12 cellular contexts compared by ENCODE assay signal in the genomic region with DNA sequence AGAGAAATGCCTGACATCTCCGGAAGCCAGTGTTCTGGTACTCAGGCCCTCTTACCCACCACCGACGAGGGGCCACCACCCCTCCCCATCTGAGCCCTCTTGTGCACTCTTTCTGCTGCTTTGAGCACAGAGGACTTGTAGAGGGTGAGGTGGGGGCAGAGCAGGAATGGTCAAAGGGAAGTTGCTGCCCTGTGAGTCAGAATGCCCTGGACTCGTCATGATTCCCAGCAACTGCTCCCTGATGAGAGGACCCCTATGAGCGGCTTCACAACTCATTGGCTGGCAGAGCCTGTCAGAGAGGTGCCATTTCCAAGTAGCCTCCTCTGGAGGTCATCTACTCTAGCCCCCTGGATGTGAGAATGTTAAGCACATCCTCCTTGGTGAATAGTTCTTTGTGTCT. TPM values are rescaled to one million over a fixed set of nuclear protein-coding genes. Genes with fewer than 3 reads are reported as not detected.
DNase-seq lines count a peak whose midpoint lies in the region; ATAC-seq and TF ChIP-seq lines count a peak whose summit lies in the region.
"Had no signal": no experiment of that assay in that cellular context is flagged by ENCODE, and none has a peak within 500 bp of the region (broad histone marks: within the 10 kb centered on the region; RNA-seq: fewer than 3 reads in every experiment).

No MANE protein-coding gene starts in this region.

- H3K9me3 Mint-ChIP-seq in activated naive CD4-positive, alpha-beta T cell treated with anti-CD3 and anti-CD28 coated beads, Interleukin-2, amount 10 ng/mL, durations not matched to agents 7 days and 5 days: no peaks in the 10 kb centered on the region

- peaks cover 16% of the 10 kb centered on the region for H3K27me3 Mint-ChIP-seq in activated naive CD4-positive, alpha-beta T cell treated with anti-CD3 and anti-CD28 coated beads, Interleukin-2, amount 10 ng/mL, durations not matched to agents 7 days and 5 days

- DNase-seq in activated naive CD4-positive, alpha-beta T cell treated with anti-CD3 and anti-CD28 coated beads, Interleukin-2, amount 10 ng/mL, durations not matched to agents 7 days and 5 days: no peak
- DNase-seq in activated naive CD4-positive, alpha-beta T cell treated with Interleukin-2 at 50 U/mL for 16 hours: no peak
- DNase-seq in colonic mucosa (no peak), lower lobe of right lung (no peak), NCI-H2196 (lab: John Stamatoyannopoulos, UW; ENCODE audit: unreplicated experiment) (no peak), NCI-H1092 (lab: John Stamatoyannopoulos, UW) (no peak), NCI-H345 treated with DMSO at 0.1 percent for 48 hours (lab: John Stamatoyannopoulos, UW; ENCODE audit: unreplicated experiment) (no peak)
- DNase-seq: ACHN; activated CD8-positive, alpha-beta memory T cell treated with anti-CD3 and anti-CD28 coated beads, Interleukin-2, amount 50 U/mL, for 48 hours; retina had no signal

- H3K27ac ChIP-seq in colonic mucosa (peak overlapping the region; percentile 36), lower lobe of right lung (peak overlapping the region; percentile 84), urinary bladder (ENCODE audit: low read depth) (no peak overlapping the region)

- intact Hi-C loops in colonic mucosa (cut with DNase I): no loop called here
- intact Hi-C loops in lower lobe of right lung (cut with DNase I): no loop called here

- H3K9me3 ChIP-seq in colonic mucosa (no peaks in the 10 kb centered on the region), lower lobe of right lung (no peaks in the 10 kb centered on the region)

- TF ChIP-seq CTCF in colonic mucosa (IDR thresholded peaks at IDR 0.05) (no peak), lower lobe of right lung (IDR thresholded peaks at IDR 0.05) (no peak)

- H3K9ac ChIP-seq in colonic mucosa (ENCODE audit: low read depth in 2 of 2, low read length in 2 of 2): no peak overlapping the region

- H3K4me1 ChIP-seq in colonic mucosa: peaks cover 11% of the 10 kb centered on the region
- H3K4me1 ChIP-seq in lower lobe of right lung: peaks cover 34% of the 10 kb centered on the region
- no peaks in the 10 kb centered on the region for H3K4me1 ChIP-seq in urinary bladder (ENCODE audit: insufficient read depth)

- peak overlapping the region; percentile 28 for H3K27ac Mint-ChIP-seq in activated naive CD4-positive, alpha-beta T cell treated with anti-CD3 and anti-CD28 coated beads, Interleukin-2, amount 10 ng/mL, durations not matched to agents 7 days and 5 days

- H3K4me1 Mint-ChIP-seq in activated naive CD4-positive, alpha-beta T cell treated with anti-CD3 and anti-CD28 coated beads, Interleukin-2, amount 10 ng/mL, durations not matched to agents 7 days and 5 days: peaks cover 51% of the 10 kb centered on the region

- H3K36me3 Mint-ChIP-seq in activated naive CD4-positive, alpha-beta T cell treated with anti-CD3 and anti-CD28 coated beads, Interleukin-2, amount 10 ng/mL, durations not matched to agents 7 days and 5 days: no peaks in the 10 kb centered on the region

- H3K4me3 ChIP-seq in colonic mucosa (no peak overlapping the region), lower lobe of right lung (peak overlapping the region; percentile 59), urinary bladder (ENCODE audit: low read depth, low read length) (peak overlapping the region; percentile 7)

- no peak overlapping the region for H3K4me3 Mint-ChIP-seq in activated naive CD4-positive, alpha-beta T cell treated with anti-CD3 and anti-CD28 coated beads, Interleukin-2, amount 10 ng/mL, durations not matched to agents 7 days and 5 days

- H3K27me3 ChIP-seq in colonic mucosa: no peaks in the 10 kb centered on the region
- no peaks in the 10 kb centered on the region for H3K27me3 ChIP-seq in lower lobe of right lung (ENCODE audit: low read depth)

- no peaks in the 10 kb centered on the region for H3K36me3 ChIP-seq in colonic mucosa
- peaks cover 7% of the 10 kb centered on the region for H3K36me3 ChIP-seq in lower lobe of right lung
- H3K36me3 ChIP-seq in urinary bladder (ENCODE audit: insufficient read depth): no peaks in the 10 kb centered on the region

- WGBS in urinary bladder: 79% methylated on average over 5 of the region's 5 CpGs

- CTCF ChIA-PET in activated naive CD4-positive, alpha-beta T cell treated with anti-CD3 and anti-CD28 coated beads, Interleukin-2, amount 10 ng/mL, durations not matched to agents 7 days and 5 days (lab: Charles Lee): interaction anchor here (2.1 kb wide), 1 partner anchor 52 kb away, joined by 6 read pairs; no protein-coding TSS in a partner anchor

- ATAC-seq in lower lobe of right lung: no peak

RNA-seq across cellular contexts. Expression of a gene that starts 0.8 kb away (rescaled TPM):
- total RNA-seq in colonic mucosa (1 to 10 TPM; 2.2 to 7.4 TPM), lower lobe of right lung (48.8 TPM), urinary bladder (23.8 TPM)
- polyA plus RNA-seq in urinary bladder: 51.4 TPM
- polyA plus RNA-seq: keratinocyte had no signal

RNA-seq across cellular contexts. Expression of a gene that starts 9.1 kb away (rescaled TPM):
- total RNA-seq in colonic mucosa (1 to 10 TPM; 3.4 to 5.9 TPM), lower lobe of right lung (not detected), urinary bladder (not detected)
- not detected for polyA plus RNA-seq in urinary bladder
- polyA plus RNA-seq: keratinocyte had no signal

RNA-seq across cellular contexts. Expression of a gene that starts 20.9 kb away (rescaled TPM):
- total RNA-seq in colonic mucosa: 10 to 100 TPM; 49.0 to 49.2 TPM
- 120 TPM for total RNA-seq in lower lobe of right lung
- total RNA-seq in urinary bladder: 20.0 TPM
- polyA plus RNA-seq in urinary bladder: 53.0 TPM

RNA-seq across cellular contexts. Expression of a gene that starts 22.4 kb away (rescaled TPM):
- 1 to 10 TPM; 3.6 to 5.7 TPM for total RNA-seq in colonic mucosa
- 10.0 TPM for total RNA-seq in lower lobe of right lung
- total RNA-seq in urinary bladder: 16.2 TPM
- polyA plus RNA-seq in urinary bladder: 8.6 TPM

RNA-seq across cellular contexts. Expression of a gene that starts 57.8 kb away (rescaled TPM):
- total RNA-seq in colonic mucosa: 1 to 10 TPM; 2.9 to 3.9 TPM
- total RNA-seq in lower lobe of right lung: 3.5 TPM
- 3.0 TPM for total RNA-seq in urinary bladder
- 5.4 TPM for polyA plus RNA-seq in urinary bladder
